In genomic region chr18:49491857-49492693, GRCh38 we compare ENCODE assay signal across 8 cellular contexts. TPM values are rescaled to one million over a fixed set of nuclear protein-coding genes. Genes with fewer than 3 reads are reported as not detected.
DNase-seq lines count a peak whose midpoint lies in the region; ATAC-seq and TF ChIP-seq lines count a peak whose summit lies in the region.

RPL17 (minus strand) TSS chr18:49492465.

- peak; percentile 67 for ATAC-seq in GM21360 (IDR thresholded peaks at IDR 0.05; ENCODE audit: unreplicated experiment)

- H3K27me3 Mint-ChIP-seq in endothelial cell (ENCODE audit: unreplicated experiment) (peaks cover 2% of the 10 kb centered on the region), mesothelial cell of epicardium (ENCODE audit: low read depth) (no peaks in the 10 kb centered on the region)

- peak within 1 kb of the TSS; percentile 99 for H3K9ac ChIP-seq in HUES64 (ENCODE audit: low read depth, low read length)
- H3K9ac ChIP-seq in OCI-LY1 (ENCODE audit: low read length), result peak within 1 kb of the TSS; percentile 99

- H3K36me3 ChIP-seq in HUES64 (ENCODE audit: insufficient read depth, low read length) (peaks cover 44% of the 10 kb centered on the region), OCI-LY1 (ENCODE audit: insufficient read depth, low read length) (peaks cover 47% of the 10 kb centered on the region)

- H3K4me2 ChIP-seq in OCI-LY1 (ENCODE audit: low read length), result peak within 1 kb of the TSS; percentile 70

- peak within 1 kb of the TSS; percentile 99 for H3K4me3 ChIP-seq in HUES64 (ENCODE audit: low read length)
- peak within 1 kb of the TSS; percentile 99 for H3K4me3 ChIP-seq in OCI-LY1 (ENCODE audit: low read depth, low read length, poor library complexity, severe bottlenecking)

- peak within 1 kb of the TSS; percentile 97 for H2AFZ ChIP-seq in OCI-LY1 (ENCODE audit: low read length)

- under 1% methylated on average over 53 of the region's 53 CpGs for WGBS in HUES64

- H3K4me1 ChIP-seq in HUES64 (ENCODE audit: insufficient read depth, low read length), result peaks cover 42% of the 10 kb centered on the region
- H3K4me1 ChIP-seq in OCI-LY1 (ENCODE audit: insufficient read depth, low read length, severe bottlenecking), result peaks cover 58% of the 10 kb centered on the region

- H3K27ac ChIP-seq in HUES64 (ENCODE audit: low read depth, low read length) (peak within 1 kb of the TSS; percentile 91), OCI-LY1 (ENCODE audit: low read depth, low read length, poor library complexity, severe bottlenecking) (peak within 1 kb of the TSS; percentile 83)

- peaks cover 32% of the 10 kb centered on the region for H3K36me3 Mint-ChIP-seq in endothelial cell (ENCODE audit: low read depth, unreplicated experiment)
- H3K36me3 Mint-ChIP-seq in mesothelial cell of epicardium, result peaks cover 20% of the 10 kb centered on the region

- H3K9me3 ChIP-seq in HUES64 (ENCODE audit: insufficient read depth, low read depth, low read length) (no peaks in the 10 kb centered on the region), OCI-LY1 (ENCODE audit: low read length) (no peaks in the 10 kb centered on the region)

- peaks cover 16% of the 10 kb centered on the region for H3K79me2 ChIP-seq in OCI-LY1 (ENCODE audit: insufficient read depth, low read length)

- H3K27ac Mint-ChIP-seq in endothelial cell (ENCODE audit: unreplicated experiment) (peak within 1 kb of the TSS; percentile 100), mesothelial cell of epicardium (peak within 1 kb of the TSS; percentile 99)

- peaks cover 31% of the 10 kb centered on the region for H3F3A ChIP-seq in OCI-LY1 (ENCODE audit: insufficient read depth, low read length)

- TF ChIP-seq CTCF in OCI-LY1 (IDR thresholded peaks at IDR 0.05; ENCODE audit: low read length) (no peak), endothelial cell (IDR thresholded peaks at IDR 0.05; ENCODE audit: unreplicated experiment) (no peak), mesothelial cell of epicardium (IDR thresholded peaks at IDR 0.05; ENCODE audit: unreplicated experiment) (no peak)

- DNase-seq in CMK (ENCODE audit: low read depth), result peak; percentile 96
- peak; percentile 80 for DNase-seq in activated CD8-positive, alpha-beta memory T cell treated with anti-CD3 and anti-CD28 coated beads, Interleukin-2, amount 50 U/mL, for 4 hours
- DNase-seq in endothelial cell (ENCODE audit: low spot score), result peak; percentile 81
- peak; percentile 64 to 84 for DNase-seq in mesothelial cell of epicardium (ENCODE audit: low spot score in 2 of 2, unreplicated experiment in 2 of 2)
- DNase-seq in stimulated activated CD8-positive, alpha-beta memory T cell treated with anti-CD3 and anti-CD28 coated beads, Interleukin-15, amount 100 ng/mL, for 48 hours (ENCODE audit: low read depth in 2 of 2), result peak; percentile 70 to 74

- H3K9me2 ChIP-seq in OCI-LY1 (ENCODE audit: low read depth, low read length), result no peaks in the 10 kb centered on the region

- peaks cover 34% of the 10 kb centered on the region for H3K4me1 Mint-ChIP-seq in endothelial cell (ENCODE audit: unreplicated experiment)
- H3K4me1 Mint-ChIP-seq in mesothelial cell of epicardium, result peaks cover 59% of the 10 kb centered on the region

- H4K20me1 ChIP-seq in OCI-LY1 (ENCODE audit: insufficient read depth, low read length), result no peaks in the 10 kb centered on the region

- peak within 1 kb of the TSS; percentile 100 for H3K4me3 Mint-ChIP-seq in endothelial cell (ENCODE audit: unreplicated experiment)
- peak within 1 kb of the TSS; percentile 99 for H3K4me3 Mint-ChIP-seq in mesothelial cell of epicardium

- H3K27me3 ChIP-seq in HUES64 (ENCODE audit: insufficient read depth, low read length) (no peaks in the 10 kb centered on the region), OCI-LY1 (ENCODE audit: insufficient read depth, low read length) (no peaks in the 10 kb centered on the region)

- no peaks in the 10 kb centered on the region for H3K9me3 Mint-ChIP-seq in endothelial cell (ENCODE audit: unreplicated experiment)
- no peaks in the 10 kb centered on the region for H3K9me3 Mint-ChIP-seq in mesothelial cell of epicardium

RNA-seq across cellular contexts. Expression of gene RPL17, which starts in this region (rescaled TPM):
- 2,591 TPM for polyA plus RNA-seq in HUES64 (2013, experiment 1 of 2)
- 2,768 TPM for polyA plus RNA-seq in HUES64 (2013, experiment 2 of 2)
- 2,115 TPM for total RNA-seq in endothelial cell (ENCODE audit: unreplicated experiment)
- total RNA-seq in mesothelial cell of epicardium, result 2,110 to 2,217 TPM (median 2,192 TPM) in 3 replicates

Comparison
In these comparisons a context has a peak if more than half of its experiments do, and no peak if none do; other contexts are left out.
1. Peak in every context shown above with its lines: DNase-seq, ATAC-seq, H3K4me3 ChIP-seq and H3K27ac ChIP-seq.